In the genomic region with DNA sequence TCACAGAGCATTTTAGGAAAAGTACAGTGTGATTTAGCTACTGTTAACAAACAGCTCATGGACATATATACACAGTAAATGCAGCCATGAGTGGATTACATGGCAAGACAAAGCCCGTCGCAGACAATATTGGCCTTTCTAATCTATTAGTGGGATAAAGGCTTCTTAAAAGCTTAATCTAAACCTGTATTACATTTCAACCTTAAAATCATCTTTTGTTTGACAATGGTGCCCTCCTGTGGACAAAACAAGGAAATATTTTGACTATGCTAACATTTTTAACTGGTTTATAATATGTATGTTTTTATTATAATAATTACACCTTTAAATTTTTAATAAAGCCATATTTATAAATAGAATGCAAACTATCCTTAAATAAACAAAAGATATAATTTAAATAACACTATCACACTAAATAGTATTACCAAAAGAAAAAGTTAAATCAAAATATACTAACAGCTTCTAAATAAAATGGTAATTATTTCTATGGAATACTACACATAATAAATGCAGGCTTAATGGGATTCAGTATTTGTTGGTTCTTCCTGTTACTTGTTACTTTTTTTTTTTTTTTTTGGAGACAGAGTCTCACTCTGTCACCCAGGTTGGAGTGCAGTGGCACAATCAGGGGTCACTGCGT, we compare ENCODE assay signal across 8 cellular contexts. TPM values are rescaled to one million over a fixed set of nuclear protein-coding genes. Genes with fewer than 3 reads are reported as not detected.
A peak's percentile ranks its signal among the peaks of the same experiment; 100 is the strongest.
DNase-seq lines count a peak whose midpoint lies in the region; ATAC-seq, FAIRE-seq and TF ChIP-seq lines count a peak whose summit lies in the region.

No MANE protein-coding gene starts in this region.

- H3K27ac ChIP-seq in left ventricle myocardium inferior (replicated peaks), result no peak overlapping the region
- no peak overlapping the region for H3K27ac ChIP-seq in right cardiac atrium (ENCODE audit: low read length)
- H3K27ac ChIP-seq in endothelial cell of umbilical vein (ENCODE audit: insufficient read depth, low read depth, low read length), result no peak overlapping the region
- H3K27ac ChIP-seq in psoas muscle, result no peak overlapping the region

- intact Hi-C loops in left ventricle myocardium inferior (cut with micrococcal nuclease), result loop anchor here (10.0 kb wide), 1 partner anchor 1929 kb away; no protein-coding TSS in a partner anchor
- intact Hi-C loops in right cardiac atrium (cut with DNase I), result loop anchor here in 2 of 4 donors (10.0 kb wide), 1 partner anchor 1779 kb away; no protein-coding TSS in a partner anchor
- intact Hi-C loops in endothelial cell of umbilical vein (cut with micrococcal nuclease), result loop anchor here (1.0 to 2.0 kb wide), 4 partner anchors 79 to 1955 kb away; no protein-coding TSS in a partner anchor
- intact Hi-C loops in psoas muscle (cut with DNase I), result loop anchor here (10.0 kb wide), 2 partner anchors 1949 to 1959 kb away; no protein-coding TSS in a partner anchor

- H3K27me3 ChIP-seq in left ventricle myocardium inferior (ENCODE audit: low read depth) (peaks cover 24% of the 10 kb centered on the region), right cardiac atrium (ENCODE audit: control insufficient read depth, insufficient read depth) (no peaks in the 10 kb centered on the region), endothelial cell of umbilical vein (ENCODE audit: control insufficient read depth in 2 of 2, insufficient read depth in 2 of 2, low read length in 2 of 2) (peaks cover 4 to 5% of the 10 kb centered on the region in 2 experiments), psoas muscle (ENCODE audit: insufficient read depth in 3 of 3, low read length in 2 of 3) (peaks cover 0 to 2% (median 0%) of the 10 kb centered on the region in 3 donors)

- peak; percentile 60 for TF ChIP-seq CTCF in left ventricle myocardium inferior (IDR thresholded peaks at IDR 0.05; ENCODE audit: borderline replicate concordance)
- TF ChIP-seq CTCF in endothelial cell of umbilical vein (IDR thresholded peaks at IDR 0.05; ENCODE audit: extremely low read depth in 1 of 2, insufficient read depth in 1 of 2, low read depth in 1 of 2, low read length in 2 of 2), result peak in 1 of 2 donors; percentile 15
- peak; percentile 60 for TF ChIP-seq CTCF in psoas muscle (IDR thresholded peaks at IDR 0.05)

- H3K4me1 ChIP-seq in left ventricle myocardium inferior (no peaks in the 10 kb centered on the region), right cardiac atrium (ENCODE audit: control insufficient read depth, insufficient read depth, low read length) (no peaks in the 10 kb centered on the region), endothelial cell of umbilical vein (ENCODE audit: control insufficient read depth, extremely low read depth, insufficient read depth, low read length) (no peaks in the 10 kb centered on the region), psoas muscle (no peaks in the 10 kb centered on the region)

- WGBS in right cardiac atrium, result 37% methylated on average over 3 of the region's 3 CpGs
- 35 to 44% (median 37%) methylated on average over 3 of the region's 3 CpGs for WGBS in psoas muscle, 3 donors

- dilution Hi-C loops in endothelial cell of umbilical vein (cut with MboI; ENCODE audit: extremely low pct_ligation_motif_present, low sequenced_read_pairs), result no loop called here

- no peaks in the 10 kb centered on the region for H4K20me1 ChIP-seq in endothelial cell of umbilical vein (replicated peaks; ENCODE audit: control insufficient read depth, extremely low read depth, insufficient read depth, low read length)

- CTCF ChIA-PET in endothelial cell of umbilical vein (lab: Charles Lee), result interaction anchor here (0.6 to 2.7 kb wide), 34 partner anchors 8 to 1964 kb away, joined by 3 to 68 read pairs (median 4); partner anchors contain the start of gene TAFA4

- DNase-seq in left ventricle myocardium inferior (no peak), right cardiac atrium (no peak), NCI-H82 treated with DMSO at 0.1 percent for 48 hours (lab: John Stamatoyannopoulos, UW; ENCODE audit: unreplicated experiment) (peak; percentile 86), endothelial cell of umbilical vein (ENCODE audit: low read depth, low spot score) (peak; percentile 63), psoas muscle (no peak), urothelium cell line (ENCODE audit: low spot score) (no peak), NCI-H1436 treated with DMSO at 0.1 percent for 48 hours (lab: John Stamatoyannopoulos, UW) (no peak)

- H3K4me3 ChIP-seq in left ventricle myocardium inferior, result no peak overlapping the region
- no peak overlapping the region for H3K4me3 ChIP-seq in right cardiac atrium (ENCODE audit: low read length)
- H3K4me3 ChIP-seq in endothelial cell of umbilical vein (replicated peaks in 1 of 3; ENCODE audit: insufficient read depth in 1 of 3, low read depth in 1 of 3, low read length in 3 of 3), result no peak overlapping the region
- no peak overlapping the region for H3K4me3 ChIP-seq in psoas muscle

- H3K9me3 ChIP-seq in left ventricle myocardium inferior (replicated peaks) (no peaks in the 10 kb centered on the region), right cardiac atrium (ENCODE audit: control insufficient read depth, low read length) (no peaks in the 10 kb centered on the region), endothelial cell of umbilical vein (replicated peaks; ENCODE audit: control insufficient read depth, insufficient read depth, low read length) (no peaks in the 10 kb centered on the region), psoas muscle (no peaks in the 10 kb centered on the region)

- no peaks in the 10 kb centered on the region for H3K9me1 ChIP-seq in endothelial cell of umbilical vein (replicated peaks; ENCODE audit: control insufficient read depth, extremely low read depth, insufficient read depth, low read length)

- H3K36me3 ChIP-seq in left ventricle myocardium inferior, result no peaks in the 10 kb centered on the region
- no peaks in the 10 kb centered on the region for H3K36me3 ChIP-seq in endothelial cell of umbilical vein (ENCODE audit: control insufficient read depth in 2 of 2, extremely low read depth in 1 of 2, insufficient read depth in 2 of 2, low read length in 2 of 2)
- no peaks in the 10 kb centered on the region for H3K36me3 ChIP-seq in psoas muscle (ENCODE audit: insufficient read depth in 1 of 2, low read depth in 1 of 2)

- H3K79me2 ChIP-seq in endothelial cell of umbilical vein (ENCODE audit: control insufficient read depth, insufficient read depth, low read length), result no peaks in the 10 kb centered on the region

- no peak overlapping the region for H3K9ac ChIP-seq in endothelial cell of umbilical vein (replicated peaks; ENCODE audit: extremely low read depth, insufficient read depth, low read length)

- POLR2A ChIA-PET in endothelial cell of umbilical vein (lab: Charles Lee), result no interaction called here

- H2AFZ ChIP-seq in endothelial cell of umbilical vein (ENCODE audit: low read depth, low read length), result no peak overlapping the region

- no peak overlapping the region for H3K4me2 ChIP-seq in endothelial cell of umbilical vein (ENCODE audit: insufficient read depth, low read length)

- no TSS peak for BruUV-seq in endothelial cell of umbilical vein (replicated peaks; lab: Mats Ljungman, UMichigan)

- TF ChIP-seq POLR2A in endothelial cell of umbilical vein (IDR thresholded peaks at IDR 0.05; ENCODE audit: low read depth, low read length), result no peak

- ATAC-seq in right cardiac atrium, result no peak
- no peak for ATAC-seq in psoas muscle
- no peak for ATAC-seq in HG03520 (IDR thresholded peaks at IDR 0.05; ENCODE audit: unreplicated experiment)

- FAIRE-seq in endothelial cell of umbilical vein (lab: Jason Lieb, UNC) (peak; percentile 74), urothelium cell line (lab: Jason Lieb, UNC) (no peak)

TF ChIP-seq in endothelial cell of umbilical vein, 7 proteins besides CTCF, POLR2A, EP300 and RAD21:
- TF ChIP-seq EZH2 (IDR thresholded peaks at IDR 0.05; ENCODE audit: borderline replicate concordance, low read depth, low read length, severe bottlenecking) (no peak), MYC (IDR thresholded peaks at IDR 0.05; ENCODE audit: low read depth, low read length) (no peak), GATA2 (IDR thresholded peaks at IDR 0.05; ENCODE audit: insufficient read depth, insufficient read length, low read depth, low read length) (no peak), JUN (IDR thresholded peaks at IDR 0.05; ENCODE audit: borderline replicate concordance, insufficient read depth, insufficient read length, low read depth) (no peak), POLR2AphosphoS5 (IDR thresholded peaks at IDR 0.05; ENCODE audit: insufficient read depth, low read depth, low read length) (no peak), FOS (IDR thresholded peaks at IDR 0.05; ENCODE audit: borderline replicate concordance, insufficient read depth, low read length) (no peak)
- TF ChIP-seq, protein P1, sequence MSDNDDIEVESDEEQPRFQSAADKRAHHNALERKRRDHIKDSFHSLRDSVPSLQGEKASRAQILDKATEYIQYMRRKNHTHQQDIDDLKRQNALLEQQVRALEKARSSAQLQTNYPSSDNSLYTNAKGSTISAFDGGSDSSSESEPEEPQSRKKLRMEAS (IDR thresholded peaks at IDR 0.05; ENCODE audit: insufficient read depth, insufficient read length), result no peak

RNA-seq across cellular contexts. Expression of gene TAFA4, which starts 38.6 kb away (rescaled TPM):
- not detected for total RNA-seq in left ventricle myocardium inferior
- not detected for total RNA-seq in right cardiac atrium
- not detected for polyA plus RNA-seq in right cardiac atrium
- not detected in 2 replicates for total RNA-seq in endothelial cell of umbilical vein
- 0.06 TPM in 1 of 2 replicates, not detected in the other for polyA plus RNA-seq in endothelial cell of umbilical vein
- not detected in 2 replicates for polyA plus RNA-seq in endothelial cell of umbilical vein (2011; cell fraction: cytosol; rRNA removed)
- polyA plus RNA-seq in endothelial cell of umbilical vein (2011; cell fraction: nucleus; rRNA removed), result not detected in 2 replicates
- polyA plus RNA-seq in endothelial cell of umbilical vein (2012), result not detected in 2 replicates
- not detected in 2 replicates for polyA minus RNA-seq in endothelial cell of umbilical vein
- not detected for polyA minus RNA-seq in endothelial cell of umbilical vein (2011; cell fraction: cytosol; rRNA and poly(A)+ RNA removed)
- polyA minus RNA-seq in endothelial cell of umbilical vein (2011; cell fraction: nucleus; rRNA and poly(A)+ RNA removed), result not detected in 2 replicates
- total RNA-seq in psoas muscle, result under 1 TPM in 1 of 4 donors, not detected in 3; 0.10 TPM
- under 1 TPM in 1 of 3 donors, not detected in 2; 0.01 TPM for polyA plus RNA-seq in psoas muscle

Comparison
In these comparisons a context has a peak if more than half of its experiments do, and no peak if none do; other contexts are left out.
1. DNase-seq: peak in NCI-H82 treated with DMSO at 0.1 percent for 48 hours (single experiment) and endothelial cell of umbilical vein (single experiment); none in left ventricle myocardium inferior (single experiment), right cardiac atrium (0 of 3), psoas muscle (0 of 2), urothelium cell line (single experiment) and NCI-H1436 treated with DMSO at 0.1 percent for 48 hours (single experiment).